Comparison of ENCODE assay signal across 10 cellular contexts in genomic region chr7:28573059-28573553, GRCh38.
DNase-seq lines count a peak whose midpoint lies in the region; ATAC-seq, FAIRE-seq and TF ChIP-seq lines count a peak whose summit lies in the region.
"Had no signal": no experiment of that assay in that cellular context is flagged by ENCODE, and none has a peak within 500 bp of the region (broad histone marks: within the 10 kb centered on the region; RNA-seq: fewer than 3 reads in every experiment).

No MANE protein-coding gene starts in this region.

- peaks cover 57% of the 10 kb centered on the region for H3K79me2 ChIP-seq in DOHH2 (ENCODE audit: control insufficient read depth, low read length)

- TF ChIP-seq CTCF in DOHH2 (IDR thresholded peaks at IDR 0.05; ENCODE audit: low read depth, low read length, poor library complexity, severe bottlenecking): no peak
- no peak for TF ChIP-seq CTCF in suprapubic skin (IDR thresholded peaks at IDR 0.05)

- peak overlapping the region; percentile 90 for H3K27ac ChIP-seq in DOHH2 (ENCODE audit: low read depth, low read length)
- H3K27ac ChIP-seq in suprapubic skin: no peak overlapping the region

- H3K9me3 ChIP-seq in DOHH2 (ENCODE audit: control insufficient read depth, insufficient read depth, low read length) (no peaks in the 10 kb centered on the region), adipocyte (ENCODE audit: control insufficient read depth, low read length) (no peaks in the 10 kb centered on the region), suprapubic skin (no peaks in the 10 kb centered on the region)

- WGBS in suprapubic skin: 32% methylated on average over 6 of the region's 6 CpGs

- peaks cover 24% of the 10 kb centered on the region for H3F3A ChIP-seq in DOHH2 (ENCODE audit: control insufficient read depth, insufficient read depth)

- FAIRE-seq in H54 (lab: Jason Lieb, UNC): no peak

- ATAC-seq in GM19351 (IDR thresholded peaks at IDR 0.05; ENCODE audit: unreplicated experiment): no peak
- ATAC-seq: stimulated activated effector memory CD8-positive, alpha-beta T cell treated with anti-CD3 and anti-CD28 coated beads, Interleukin-12 subunit alpha, Interleukin-12 subunit beta, amount 100 ng/mL, for 72 hours had no signal

- no peak for TF ChIP-seq POLR2A in suprapubic skin (IDR thresholded peaks at IDR 0.05)
- no peak for TF ChIP-seq POLR2A in H54 (IDR thresholded peaks at IDR 0.05; ENCODE audit: low read depth, low read length)

- H3K36me3 ChIP-seq in DOHH2 (ENCODE audit: control insufficient read depth, low read length) (peaks cover 12% of the 10 kb centered on the region), adipocyte (ENCODE audit: control insufficient read depth, insufficient read depth, low read length, severe bottlenecking) (no peaks in the 10 kb centered on the region), suprapubic skin (no peaks in the 10 kb centered on the region)

- no peak for TF ChIP-seq EP300 in suprapubic skin (IDR thresholded peaks at IDR 0.05)

- no peaks in the 10 kb centered on the region for H4K20me1 ChIP-seq in DOHH2 (ENCODE audit: control insufficient read depth, insufficient read depth, low read depth, low read length)

- no peak overlapping the region for H3K9ac ChIP-seq in adipocyte (ENCODE audit: low read length)

- H3K4me1 ChIP-seq in DOHH2 (ENCODE audit: control insufficient read depth, low read length): peaks cover 90% of the 10 kb centered on the region
- peaks cover 14% of the 10 kb centered on the region for H3K4me1 ChIP-seq in adipocyte (ENCODE audit: control insufficient read depth, insufficient read depth, low read length)
- H3K4me1 ChIP-seq in suprapubic skin: peaks cover 18% of the 10 kb centered on the region

- H3K4me2 ChIP-seq in DOHH2 (ENCODE audit: low read length): peak overlapping the region; percentile 88

- H3K4me3 ChIP-seq in DOHH2 (ENCODE audit: low read length): peak overlapping the region; percentile 76
- H3K4me3 ChIP-seq in adipocyte (ENCODE audit: low read length): no peak overlapping the region
- H3K4me3 ChIP-seq in suprapubic skin: no peak overlapping the region

- DNase-seq in NCI-H1417 treated with DMSO at 0.1 percent for 48 hours (lab: John Stamatoyannopoulos, UW): peak; percentile 42
- DNase-seq in adipocyte (ENCODE audit: low read depth): peak; percentile 64
- DNase-seq in lung microvascular endothelial cell (ENCODE audit: low read depth in 2 of 2): peak; percentile 10 to 16
- no peak for DNase-seq in islet precursor cell
- DNase-seq in suprapubic skin (ENCODE audit: low spot score in 2 of 2): no peak
- DNase-seq in H54 (ENCODE audit: insufficient read length, low spot score): no peak
- DNase-seq: cortex of kidney had no signal

- no peaks in the 10 kb centered on the region for H3K9me2 ChIP-seq in DOHH2 (replicated peaks; ENCODE audit: control insufficient read depth, low read length)

- no peaks in the 10 kb centered on the region for H3K27me3 ChIP-seq in DOHH2 (ENCODE audit: control insufficient read depth, low read length)
- H3K27me3 ChIP-seq in adipocyte (replicated peaks; ENCODE audit: control insufficient read depth, insufficient read depth, low read length): no peaks in the 10 kb centered on the region
- H3K27me3 ChIP-seq in suprapubic skin: peaks cover 2% of the 10 kb centered on the region

Comparison
In these comparisons a context has a peak if more than half of its experiments do, and no peak if none do; other contexts are left out.
1. DNase-seq: peak in NCI-H1417 treated with DMSO at 0.1 percent for 48 hours (single experiment), adipocyte (single experiment) and lung microvascular endothelial cell (2 of 2); none in islet precursor cell (single experiment), suprapubic skin (0 of 2) and H54 (single experiment).